In the genomic region with DNA sequence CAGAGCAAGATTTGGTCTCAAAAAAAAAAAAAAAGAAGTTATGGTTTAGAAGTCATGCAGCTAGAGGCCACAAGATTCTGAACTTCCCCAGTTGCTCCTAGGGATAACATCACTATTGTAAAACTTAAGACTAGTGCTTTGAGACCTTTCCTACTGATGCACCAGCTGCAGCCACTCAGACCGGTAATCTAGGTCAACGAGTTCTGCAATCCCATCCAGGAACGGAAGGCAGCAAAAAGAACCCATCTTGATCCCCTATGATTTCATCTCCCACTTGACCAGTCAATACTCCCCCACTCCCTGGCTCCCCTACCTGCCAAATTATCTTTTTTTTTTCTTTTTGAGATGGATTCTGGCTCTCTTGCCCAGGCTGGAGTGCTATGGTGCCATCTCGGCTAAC, we compare ENCODE assay signal across 1 cellular context.
TF ChIP-seq lines count a peak whose summit lies in the region.

No MANE protein-coding gene starts in this region.

TF ChIP-seq in HepG2, 621 proteins besides CTCF, POLR2A, EP300 and RAD21:
- TF ChIP-seq IRF9 (CRISPR knock-in tag; IDR thresholded peaks at IDR 0.05; ENCODE audit: borderline replicate concordance) (no peak), TGIF2 (CRISPR knock-in tag; IDR thresholded peaks at IDR 0.05) (no peak), ZNF264 (CRISPR knock-in tag; IDR thresholded peaks at IDR 0.05) (no peak), ZNF891 (CRISPR knock-in tag; IDR thresholded peaks at IDR 0.05) (no peak), CBX5 (CRISPR knock-in tag; IDR thresholded peaks at IDR 0.05; ENCODE audit: borderline replicate concordance) (no peak), ZHX1 (CRISPR knock-in tag; IDR thresholded peaks at IDR 0.05; ENCODE audit: low read depth) (no peak)
